Comparison of ENCODE assay signal across 20 cellular contexts in the genomic region with DNA sequence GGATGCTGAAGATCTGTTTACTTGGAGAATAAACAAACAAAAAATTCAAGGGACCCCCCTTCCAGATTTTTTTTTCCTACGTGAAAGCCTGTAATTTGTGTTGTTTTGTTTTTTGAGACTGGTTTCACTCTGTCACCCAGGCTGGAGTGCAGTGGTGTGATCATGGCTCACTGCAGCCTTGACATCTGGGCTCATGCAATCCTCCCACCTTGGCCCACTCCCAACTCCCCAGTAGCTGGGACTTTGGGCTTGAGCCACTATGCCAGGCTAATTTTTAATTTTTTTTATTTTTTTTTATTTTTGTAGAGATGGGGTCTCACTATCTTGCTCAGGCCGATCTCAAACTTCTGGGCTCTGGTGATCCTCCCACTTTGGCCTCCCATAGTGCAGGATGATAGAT. TPM values are rescaled to one million over a fixed set of nuclear protein-coding genes. Genes with fewer than 3 reads are reported as not detected.
DNase-seq lines count a peak whose midpoint lies in the region; ATAC-seq and TF ChIP-seq lines count a peak whose summit lies in the region.
"Had no signal": no experiment of that assay in that cellular context is flagged by ENCODE, and none has a peak within 500 bp of the region (broad histone marks: within the 10 kb centered on the region; RNA-seq: fewer than 3 reads in every experiment).

No MANE protein-coding gene starts in this region.

- 73 to 79% methylated on average over 2 of the region's 2 CpGs for WGBS in GM23248 (ENCODE audit: low coverage in 1 of 2, low lambda C conversion rate in 2 of 2, missing lambda C conversion rate in 2 of 2), 2 experiments
- WGBS in esophagus muscularis mucosa, result 82% methylated on average over 2 of the region's 2 CpGs

- no peak overlapping the region for H3K4me2 ChIP-seq in GM23248 (ENCODE audit: unreplicated experiment)

- H2AFZ ChIP-seq in GM23248, result no peak overlapping the region

- H3K27ac ChIP-seq in GM23248, result no peak overlapping the region
- no peak overlapping the region for H3K27ac ChIP-seq in esophagus muscularis mucosa (replicated peaks in 1 of 4)
- H3K27ac ChIP-seq in subcutaneous abdominal adipose tissue (ENCODE audit: low read depth, low read length), result no peak overlapping the region
- H3K27ac ChIP-seq in CD4-positive, alpha-beta T cell (ENCODE audit: low read depth, low read length), result no peak overlapping the region
- H3K27ac ChIP-seq: SJCRH30 had no signal

- H3K36me3 ChIP-seq in GM23248 (ENCODE audit: low read depth) (no peaks in the 10 kb centered on the region), esophagus muscularis mucosa (no peaks in the 10 kb centered on the region), subcutaneous abdominal adipose tissue (ENCODE audit: control insufficient read depth in 5 of 5, insufficient read depth in 5 of 5, low read length in 5 of 5) (no peaks in the 10 kb centered on the region)
- H3K36me3 ChIP-seq: SJCRH30 had no signal

- no peaks in the 10 kb centered on the region for H3K9me3 Mint-ChIP-seq in progenitor cell of endocrine pancreas (ENCODE audit: low read depth)
- no peaks in the 10 kb centered on the region for H3K9me3 Mint-ChIP-seq in CD4-positive, alpha-beta T cell
- H3K9me3 Mint-ChIP-seq: CD14-positive monocyte had no signal

- H3K4me3 ChIP-seq in GM23248, result no peak overlapping the region
- H3K4me3 ChIP-seq in esophagus muscularis mucosa, result peak overlapping the region; percentile 2 to 45 (median 24)
- peak overlapping the region in 4 of 5 donors; percentile 48 to 64 (median 56) for H3K4me3 ChIP-seq in subcutaneous abdominal adipose tissue (ENCODE audit: low read depth in 1 of 5, low read length in 5 of 5)
- H3K4me3 ChIP-seq: SJCRH30 had no signal

- TF ChIP-seq CTCF in esophagus muscularis mucosa (IDR thresholded peaks at IDR 0.05) (no peak), progenitor cell of endocrine pancreas (IDR thresholded peaks at IDR 0.05; ENCODE audit: unreplicated experiment) (no peak)
- no peak for TF ChIP-seq CTCF in CD4-positive, alpha-beta T cell (IDR thresholded peaks at IDR 0.05)

- no peak overlapping the region for H3K4me3 Mint-ChIP-seq in progenitor cell of endocrine pancreas (ENCODE audit: low read depth)
- no peak overlapping the region for H3K4me3 Mint-ChIP-seq in CD4-positive, alpha-beta T cell
- H3K4me3 Mint-ChIP-seq: CD14-positive monocyte had no signal

- peak; percentile 9 for DNase-seq in GM23248
- DNase-seq in NCI-H1694 (lab: John Stamatoyannopoulos, UW), result peak; percentile 22
- no peak for DNase-seq in esophagus muscularis mucosa (ENCODE audit: extremely low spot score)
- DNase-seq in progenitor cell of endocrine pancreas (ENCODE audit: low spot score, unreplicated experiment), result no peak
- DNase-seq in CD4-positive, alpha-beta T cell, result no peak
- DNase-seq in EL, result no peak
- DNase-seq: ACHN; AML-193; COR-L47; IMR-90; Karpas-422; NCI-H2029; NCI-H2171; NK-92 treated with Interleukin-12 subunit alpha and Interleukin-12 subunit beta, amount 100 ng/mL, for 24 hours; OCI-M1; RPMI8226; SJCRH30 had no signal

- TF ChIP-seq POLR2A in esophagus muscularis mucosa (IDR thresholded peaks at IDR 0.05; ENCODE audit: low read depth), result no peak

- no peak overlapping the region for H3K27ac Mint-ChIP-seq in progenitor cell of endocrine pancreas
- no peak overlapping the region for H3K27ac Mint-ChIP-seq in CD4-positive, alpha-beta T cell
- H3K27ac Mint-ChIP-seq: CD14-positive monocyte had no signal

- H3K27me3 ChIP-seq in GM23248 (replicated peaks; ENCODE audit: insufficient read depth) (no peaks in the 10 kb centered on the region), esophagus muscularis mucosa (no peaks in the 10 kb centered on the region), subcutaneous abdominal adipose tissue (ENCODE audit: control insufficient read depth in 5 of 5, insufficient read depth in 4 of 5, low read length in 5 of 5) (peaks cover 0 to 3% (median 0%) of the 10 kb centered on the region in 5 donors)
- peaks cover 5% of the 10 kb centered on the region for H3K27me3 ChIP-seq in CD4-positive, alpha-beta T cell (ENCODE audit: control insufficient read depth, insufficient read depth, low read length)
- H3K27me3 ChIP-seq: SJCRH30 had no signal

- H3K4me1 ChIP-seq in GM23248 (ENCODE audit: insufficient read depth), result 0 out of 2 replicates have a peak, but pooled peaks cover 8% of the 10 kb centered on the region
- H3K4me1 ChIP-seq in esophagus muscularis mucosa, result no peaks in the 10 kb centered on the region
- H3K4me1 ChIP-seq in subcutaneous abdominal adipose tissue (ENCODE audit: control insufficient read depth in 5 of 5, insufficient read depth in 5 of 5, low read length in 5 of 5), result peaks cover 0 to 8% (median 0%) of the 10 kb centered on the region in 5 donors
- H3K4me1 ChIP-seq: SJCRH30 had no signal

- H3K36me3 Mint-ChIP-seq in progenitor cell of endocrine pancreas (ENCODE audit: insufficient read depth), result no peaks in the 10 kb centered on the region
- no peaks in the 10 kb centered on the region for H3K36me3 Mint-ChIP-seq in CD4-positive, alpha-beta T cell (ENCODE audit: low read depth)
- H3K36me3 Mint-ChIP-seq: CD14-positive monocyte had no signal

- POLR2A ChIA-PET in CD4-positive, alpha-beta T cell (lab: Charles Lee), result no interaction called here

- in situ Hi-C loops in GM23248 (cut with MboI), result no loop called here

- H3F3A ChIP-seq in GM23248 (ENCODE audit: insufficient read depth), result no peaks in the 10 kb centered on the region

- no peak for TF ChIP-seq EP300 in esophagus muscularis mucosa (IDR thresholded peaks at IDR 0.05)

- H3K27me3 Mint-ChIP-seq in progenitor cell of endocrine pancreas, result peaks cover 54% of the 10 kb centered on the region
- H3K27me3 Mint-ChIP-seq in CD4-positive, alpha-beta T cell, result peaks cover 46% of the 10 kb centered on the region

- H3K9me2 ChIP-seq in GM23248 (ENCODE audit: insufficient read depth), result no peaks in the 10 kb centered on the region

- intact Hi-C loops in esophagus muscularis mucosa (cut with DNase I), result no loop called here
- intact Hi-C loops in CD4-positive, alpha-beta T cell (cut with DNase I, micrococcal nuclease), result no loop called here

- CTCF ChIA-PET in CD4-positive, alpha-beta T cell (lab: Charles Lee), result no interaction called here

- no peak for ATAC-seq in CD4-positive, alpha-beta T cell (ENCODE audit: poor library complexity)

- H3K4me1 Mint-ChIP-seq in progenitor cell of endocrine pancreas (ENCODE audit: low read depth), result peaks cover 2% of the 10 kb centered on the region
- no peaks in the 10 kb centered on the region for H3K4me1 Mint-ChIP-seq in CD4-positive, alpha-beta T cell (ENCODE audit: low read depth)

- no peaks in the 10 kb centered on the region for H3K79me2 ChIP-seq in GM23248 (ENCODE audit: insufficient read depth)

- H4K20me1 ChIP-seq in GM23248 (ENCODE audit: insufficient read depth), result no peaks in the 10 kb centered on the region

- no peak overlapping the region for H3K9ac ChIP-seq in GM23248
- H3K9ac ChIP-seq in subcutaneous abdominal adipose tissue (ENCODE audit: low read length in 5 of 5), result peak overlapping the region in 1 of 5 donors; percentile 23

- H3K9me3 ChIP-seq in GM23248 (ENCODE audit: low read depth) (no peaks in the 10 kb centered on the region), esophagus muscularis mucosa (no peaks in the 10 kb centered on the region), subcutaneous abdominal adipose tissue (ENCODE audit: control insufficient read depth in 5 of 5, low read length in 5 of 5) (no peaks in the 10 kb centered on the region)
- no peaks in the 10 kb centered on the region for H3K9me3 ChIP-seq in CD4-positive, alpha-beta T cell (ENCODE audit: control insufficient read depth, low read length)
- H3K9me3 ChIP-seq: SJCRH30 had no signal

RNA-seq across cellular contexts. Expression of gene MRC1, which starts 2.3 kb away (rescaled TPM):
- not detected in 2 replicates for total RNA-seq in GM23248 (2014; rRNA removed; shearing (Covaris generic))
- not detected in 2 replicates for polyA plus RNA-seq in GM23248 (2016; fragmentation: Nextera tagmentation; extraction: Ambion mirVana)
- total RNA-seq in esophagus muscularis mucosa (10 to 100 TPM; 21.9 to 69.6 (median 39.7) TPM), progenitor cell of endocrine pancreas (0.04 TPM in 1 of 2 replicates, not detected in the other)
- total RNA-seq in CD4-positive, alpha-beta T cell, result under 1 TPM; 0.08 TPM
- total RNA-seq: H4, IMR-90, SJCRH30 had no signal
- polyA plus RNA-seq: IMR-90 had no signal

RNA-seq across cellular contexts. Expression of gene TMEM236, which starts 59.5 kb away (rescaled TPM):
- total RNA-seq in GM23248 (2014; rRNA removed; shearing (Covaris generic)), result 0.11 and 0.13 TPM in 2 replicates
- not detected in 2 replicates for polyA plus RNA-seq in GM23248 (2016; fragmentation: Nextera tagmentation; extraction: Ambion mirVana)
- total RNA-seq in esophagus muscularis mucosa (1 to 10 TPM in 1 of 4 donors, under 1 TPM in 3; 0.34 to 1.2 (median 0.89) TPM), progenitor cell of endocrine pancreas (0.07 TPM in 2 replicates)
- total RNA-seq in CD4-positive, alpha-beta T cell, result under 1 TPM; 0.05 to 0.06 TPM
- total RNA-seq: IMR-90, SJCRH30 had no signal
- polyA plus RNA-seq: CD14-positive monocyte, IMR-90 had no signal

Comparison
In these comparisons a context has a peak if more than half of its experiments do, and no peak if none do; other contexts are left out.
1. DNase-seq: peak in GM23248 (single experiment) and NCI-H1694 (single experiment); none in esophagus muscularis mucosa (single experiment), progenitor cell of endocrine pancreas (single experiment), CD4-positive, alpha-beta T cell (0 of 10) and EL (single experiment).
2. RNA of gene MRC1, which starts 2.3 kb away (total RNA-seq): 21.9 to 69.6 TPM in esophagus muscularis mucosa; 0.08 TPM in CD4-positive, alpha-beta T cell, 0.04 TPM in progenitor cell of endocrine pancreas and not detected in GM23248; every median in the first group is over 10 times any median in the second.